ENCODE assay signal across 10 cellular contexts in the genomic region with DNA sequence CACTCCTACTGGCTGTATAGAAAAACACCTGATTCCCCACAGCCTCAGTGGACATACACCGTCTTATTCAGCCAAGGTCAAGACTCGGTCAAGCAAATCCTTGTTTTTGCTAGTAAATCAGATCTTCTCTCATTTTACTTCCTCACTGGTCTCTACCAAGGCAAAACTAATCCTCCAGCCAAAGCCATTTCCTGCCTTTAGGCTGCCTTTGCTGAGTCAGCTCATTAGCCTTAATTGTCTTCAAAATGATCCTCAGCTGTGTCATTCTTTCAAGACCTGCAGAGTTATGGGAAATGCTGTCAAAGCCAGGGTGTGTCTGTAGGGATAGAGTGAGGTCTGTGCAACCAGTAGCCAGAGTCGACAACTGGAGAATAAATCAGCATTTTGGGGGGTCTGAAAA.
DNase-seq lines count a peak whose midpoint lies in the region; ATAC-seq, FAIRE-seq and TF ChIP-seq lines count a peak whose summit lies in the region.
"Had no signal": no experiment of that assay in that cellular context is flagged by ENCODE, and none has a peak within 500 bp of the region (broad histone marks: within the 10 kb centered on the region; RNA-seq: fewer than 3 reads in every experiment).

No MANE protein-coding gene starts in this region.

- H4K20me1 ChIP-seq in fibroblast of lung (ENCODE audit: control insufficient read depth, extremely low read depth, insufficient read depth, low read length), result no peaks in the 10 kb centered on the region
- H4K20me1 ChIP-seq in hepatocyte (ENCODE audit: insufficient read depth, poor library complexity, severe bottlenecking), result no peaks in the 10 kb centered on the region

- H3K9ac ChIP-seq in fibroblast of lung (ENCODE audit: insufficient read depth, low read length), result no peak overlapping the region

- H2AFZ ChIP-seq in fibroblast of lung (ENCODE audit: low read length) (no peak overlapping the region), hepatocyte (no peak overlapping the region)

- no peak for TF ChIP-seq POLR2A in GM12891 (IDR thresholded peaks at IDR 0.05; ENCODE audit: low read depth, low read length)

- no peak overlapping the region for H3K4me3 ChIP-seq in fibroblast of lung (replicated peaks in 1 of 4; ENCODE audit: control extremely low read depth in 1 of 4, insufficient read depth in 1 of 4, low read depth in 3 of 4, low read length in 4 of 4)
- H3K4me3 ChIP-seq in hepatocyte, result no peak overlapping the region

- H3K36me3 ChIP-seq in fibroblast of lung (ENCODE audit: control insufficient read depth, insufficient read depth, low read length) (no peaks in the 10 kb centered on the region), hepatocyte (replicated peaks; ENCODE audit: insufficient read depth, low read depth) (no peaks in the 10 kb centered on the region)

- no peaks in the 10 kb centered on the region for H3K9me2 ChIP-seq in hepatocyte (replicated peaks; ENCODE audit: insufficient read depth)

- H3K79me2 ChIP-seq in fibroblast of lung (ENCODE audit: control insufficient read depth, insufficient read depth, low read length) (no peaks in the 10 kb centered on the region), hepatocyte (no peaks in the 10 kb centered on the region)

- no peaks in the 10 kb centered on the region for H3K9me3 ChIP-seq in fibroblast of lung (ENCODE audit: control insufficient read depth, insufficient read depth, low read depth, low read length)
- H3K9me3 ChIP-seq in hepatocyte (ENCODE audit: low read depth), result no peaks in the 10 kb centered on the region

- H3K4me1 ChIP-seq in fibroblast of lung (ENCODE audit: control insufficient read depth, extremely low read depth, insufficient read depth, low read length) (no peaks in the 10 kb centered on the region), hepatocyte (ENCODE audit: insufficient read depth) (no peaks in the 10 kb centered on the region)

- WGBS in hepatocyte (ENCODE audit: low lambda C conversion rate, missing lambda C conversion rate), result 61% methylated on average over 3 of the region's 3 CpGs

- no peak overlapping the region for H3K27ac ChIP-seq in fibroblast of lung (ENCODE audit: insufficient read depth, low read length)
- no peak overlapping the region for H3K27ac ChIP-seq in hepatocyte

- ATAC-seq in HG03139 (IDR thresholded peaks at IDR 0.05; ENCODE audit: unreplicated experiment), result peak; percentile 59
- ATAC-seq in GM19023 (IDR thresholded peaks at IDR 0.05; ENCODE audit: unreplicated experiment), result no peak

- H3K4me2 ChIP-seq in fibroblast of lung (ENCODE audit: extremely low read depth, insufficient read depth, low read length), result no peak overlapping the region
- H3K4me2 ChIP-seq in hepatocyte, result no peak overlapping the region

- no peak for FAIRE-seq in HTR-8/SVneo (lab: Jason Lieb, UNC)
- no peak for FAIRE-seq in GM12891 (lab: Jason Lieb, UNC)

- peak; percentile 50 for DNase-seq in RKO (ENCODE audit: low spot score)
- DNase-seq in fibroblast of lung (ENCODE audit: low read depth in 2 of 2), result peak; percentile 8 to 75
- peak; percentile 96 for DNase-seq in renal cortical epithelial cell (ENCODE audit: low read depth)
- no peak for DNase-seq in hepatocyte (ENCODE audit: low spot score)
- DNase-seq in HTR-8/SVneo (ENCODE audit: insufficient read length, low spot score), result no peak
- DNase-seq in GM12891 (ENCODE audit: insufficient read length, low spot score), result no peak
- DNase-seq: naive B cell, NCI-H2029 treated with DMSO at 0.1 percent for 48 hours had no signal

- H3K27me3 ChIP-seq in fibroblast of lung (ENCODE audit: control insufficient read depth, insufficient read depth, low read length), result no peaks in the 10 kb centered on the region
- no peaks in the 10 kb centered on the region for H3K27me3 ChIP-seq in hepatocyte

- TF ChIP-seq CTCF in fibroblast of lung (conservative IDR thresholded peaks at IDR 0.05 in 1 of 2, IDR thresholded peaks at IDR 0.05 in 1 of 2; ENCODE audit: low read depth in 1 of 2, low read length in 2 of 2) (no peak), hepatocyte (IDR thresholded peaks at IDR 0.05; ENCODE audit: poor library complexity) (no peak)

TF ChIP-seq in GM12891, 5 proteins besides CTCF, POLR2A, EP300 and RAD21:
- TF ChIP-seq POU2F2 (IDR thresholded peaks at IDR 0.05; ENCODE audit: low read depth, low read length) (no peak), PAX5 (IDR thresholded peaks at IDR 0.05; ENCODE audit: insufficient read depth, low read length, severe bottlenecking) (no peak), TAF1 (IDR thresholded peaks at IDR 0.05; ENCODE audit: low read depth, low read length) (no peak), POLR2AphosphoS5 (IDR thresholded peaks at IDR 0.05; ENCODE audit: low read depth, low read length) (no peak), SPI1 (IDR thresholded peaks at IDR 0.05; ENCODE audit: low read depth, low read length) (no peak)

Comparison
In these comparisons a context has a peak if more than half of its experiments do, and no peak if none do; other contexts are left out.
1. DNase-seq: peak in RKO (single experiment), fibroblast of lung (2 of 2) and renal cortical epithelial cell (single experiment); none in hepatocyte (single experiment), HTR-8/SVneo (single experiment) and GM12891 (single experiment).